11 cellular contexts compared by ENCODE assay signal in genomic region chr2:240319855-240320560, GRCh38.
A peak's percentile ranks its signal among the peaks of the same experiment; 100 is the strongest.
DNase-seq lines count a peak whose midpoint lies in the region; ATAC-seq and TF ChIP-seq lines count a peak whose summit lies in the region.
"Had no signal": no experiment of that assay in that cellular context is flagged by ENCODE, and none has a peak within 500 bp of the region (broad histone marks: within the 10 kb centered on the region; RNA-seq: fewer than 3 reads in every experiment).

No MANE protein-coding gene starts in this region.

- TF ChIP-seq POLR2A in esophagus squamous epithelium (IDR thresholded peaks at IDR 0.05) (no peak), sigmoid colon (IDR thresholded peaks at IDR 0.05) (no peak)

- TF ChIP-seq EP300 in sigmoid colon (IDR thresholded peaks at IDR 0.05) = no peak

- H3K27me3 ChIP-seq in esophagus squamous epithelium (no peaks in the 10 kb centered on the region), sigmoid colon (no peaks in the 10 kb centered on the region)

- ATAC-seq in natural killer cell (peak in 1 of 3 donors; percentile 5), GM19467 (IDR thresholded peaks at IDR 0.05; ENCODE audit: unreplicated experiment) (no peak)
- ATAC-seq: activated T-helper 17 cell treated with anti-CD3 and anti-CD28 coated beads, Interleukin-2, amount 50 U/mL, for 72 hours had no signal

- H3K9me3 ChIP-seq in esophagus squamous epithelium (no peaks in the 10 kb centered on the region), sigmoid colon (no peaks in the 10 kb centered on the region)

- peak; percentile 38 for DNase-seq in Ammon's horn (ENCODE audit: low spot score)
- DNase-seq in NCI-H226 = peak; percentile 65
- no peak for DNase-seq in esophagus squamous epithelium (lab: John Stamatoyannopoulos, UW)
- peak; percentile 3 for DNase-seq in natural killer cell
- no peak for DNase-seq in sigmoid colon
- DNase-seq in glutamatergic neuron = no peak
- DNase-seq in COLO668 (lab: John Stamatoyannopoulos, UW; ENCODE audit: unreplicated experiment) = no peak
- DNase-seq: SHP77 treated with DMSO at 0.1 percent for 48 hours; stimulated activated CD4-positive, alpha-beta T cell treated with anti-CD3 and anti-CD28 coated beads, Interleukin-12 subunit alpha, Interleukin-12 subunit beta, amount 100 ng/mL, for 4 hours had no signal

- peaks cover 7 to 9% of the 10 kb centered on the region in 2 donors for H3K27me3 Mint-ChIP-seq in natural killer cell (ENCODE audit: low read depth in 2 of 2)
- H3K27me3 Mint-ChIP-seq in glutamatergic neuron (ENCODE audit: unreplicated experiment) = peaks cover 6% of the 10 kb centered on the region

- H3K4me1 Mint-ChIP-seq in natural killer cell (no peaks in the 10 kb centered on the region), glutamatergic neuron (ENCODE audit: low read depth, unreplicated experiment) (no peaks in the 10 kb centered on the region)
- H3K4me1 Mint-ChIP-seq: activated T-helper 17 cell treated with anti-CD3 and anti-CD28 coated beads, Interleukin-2, amount 50 U/mL, for 72 hours had no signal

- H3K4me3 Mint-ChIP-seq in natural killer cell (no peak overlapping the region), glutamatergic neuron (ENCODE audit: unreplicated experiment) (no peak overlapping the region)
- H3K4me3 Mint-ChIP-seq: activated T-helper 17 cell treated with anti-CD3 and anti-CD28 coated beads, Interleukin-2, amount 50 U/mL, for 72 hours had no signal

- WGBS in esophagus squamous epithelium, 2 donors = 27 to 45% methylated on average over 11 to 14 of the region's 24 CpGs
- 59 to 62% methylated on average over 24 of the region's 24 CpGs for WGBS in sigmoid colon, 2 donors

- no peaks in the 10 kb centered on the region for H3K9me3 Mint-ChIP-seq in natural killer cell
- H3K9me3 Mint-ChIP-seq in glutamatergic neuron (ENCODE audit: unreplicated experiment) = peaks cover 4% of the 10 kb centered on the region
- H3K9me3 Mint-ChIP-seq: activated T-helper 17 cell treated with anti-CD3 and anti-CD28 coated beads, Interleukin-2, amount 50 U/mL, for 72 hours had no signal

- H3K27ac Mint-ChIP-seq in natural killer cell (no peak overlapping the region), glutamatergic neuron (ENCODE audit: unreplicated experiment) (no peak overlapping the region)
- H3K27ac Mint-ChIP-seq: activated T-helper 17 cell treated with anti-CD3 and anti-CD28 coated beads, Interleukin-2, amount 50 U/mL, for 72 hours had no signal

- no peak for TF ChIP-seq CTCF in esophagus squamous epithelium (IDR thresholded peaks at IDR 0.05)
- no peak for TF ChIP-seq CTCF in natural killer cell (IDR thresholded peaks at IDR 0.05)
- no peak for TF ChIP-seq CTCF in sigmoid colon (IDR thresholded peaks at IDR 0.05)
- TF ChIP-seq CTCF in glutamatergic neuron (IDR thresholded peaks at IDR 0.05; ENCODE audit: partially characterized antibody, unreplicated experiment) = no peak

- peaks cover 10 to 36% (median 23%) of the 10 kb centered on the region in 3 donors for H3K4me1 ChIP-seq in esophagus squamous epithelium
- no peaks in the 10 kb centered on the region for H3K4me1 ChIP-seq in sigmoid colon

- H3K36me3 ChIP-seq in esophagus squamous epithelium (no peaks in the 10 kb centered on the region), sigmoid colon (no peaks in the 10 kb centered on the region)

- intact Hi-C loops in esophagus squamous epithelium (cut with DNase I) = no loop called here
- intact Hi-C loops in natural killer cell (cut with micrococcal nuclease) = no loop called here
- intact Hi-C loops in sigmoid colon (cut with DNase I) = no loop called here

- H3K36me3 Mint-ChIP-seq in natural killer cell (no peaks in the 10 kb centered on the region), glutamatergic neuron (ENCODE audit: unreplicated experiment) (no peaks in the 10 kb centered on the region)

- H3K4me3 ChIP-seq in esophagus squamous epithelium = no peak overlapping the region
- H3K4me3 ChIP-seq in sigmoid colon = no peak overlapping the region

- peak overlapping the region; percentile 40 to 72 (median 62) for H3K27ac ChIP-seq in esophagus squamous epithelium
- H3K27ac ChIP-seq in sigmoid colon = no peak overlapping the region

Comparison
In these comparisons a context has a peak if more than half of its experiments do, and no peak if none do; other contexts are left out.
1. DNase-seq: peak in Ammon's horn (single experiment), NCI-H226 (single experiment) and natural killer cell (single experiment); none in esophagus squamous epithelium (single experiment), sigmoid colon (single experiment), glutamatergic neuron (single experiment) and COLO668 (single experiment).
2. H3K27ac ChIP-seq: peak in esophagus squamous epithelium (4 of 4); none in sigmoid colon (0 of 4).